1 cellular context compared by ENCODE assay signal in genomic region chr3:52017467-52018065, GRCh38.
TF ChIP-seq lines count a peak whose summit lies in the region.

No MANE protein-coding gene starts in this region.

TF ChIP-seq in IMR-90, 13 proteins besides CTCF, POLR2A, EP300 and RAD21:
- TF ChIP-seq MAFK (IDR thresholded peaks at IDR 0.05; ENCODE audit: low read depth, low read length), result no peak
- no peak for TF ChIP-seq MXI1 (IDR thresholded peaks at IDR 0.05; ENCODE audit: borderline replicate concordance, low read depth, low read length)
- TF ChIP-seq RFX5 (IDR thresholded peaks at IDR 0.05; ENCODE audit: low read depth, low read length), result no peak
- no peak for TF ChIP-seq RCOR1 (IDR thresholded peaks at IDR 0.05; ENCODE audit: insufficient replicate concordance, low read length)
- TF ChIP-seq SMC3 (IDR thresholded peaks at IDR 0.05; ENCODE audit: low read depth, low read length), result no peak
- TF ChIP-seq FOS (IDR thresholded peaks at IDR 0.05; ENCODE audit: low read depth, low read length), result no peak
- no peak for TF ChIP-seq MAZ (IDR thresholded peaks at IDR 0.05; ENCODE audit: borderline replicate concordance, low read depth, low read length)
- TF ChIP-seq, protein P1, sequence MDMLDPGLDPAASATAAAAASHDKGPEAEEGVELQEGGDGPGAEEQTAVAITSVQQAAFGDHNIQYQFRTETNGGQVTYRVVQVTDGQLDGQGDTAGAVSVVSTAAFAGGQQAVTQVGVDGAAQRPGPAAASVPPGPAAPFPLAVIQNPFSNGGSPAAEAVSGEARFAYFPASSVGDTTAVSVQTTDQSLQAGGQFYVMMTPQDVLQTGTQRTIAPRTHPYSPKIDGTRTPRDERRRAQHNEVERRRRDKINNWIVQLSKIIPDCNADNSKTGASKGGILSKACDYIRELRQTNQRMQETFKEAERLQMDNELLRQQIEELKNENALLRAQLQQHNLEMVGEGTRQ (IDR thresholded peaks at IDR 0.05; ENCODE audit: low read depth, low read length), result no peak
- TF ChIP-seq CHD1 (IDR thresholded peaks at IDR 0.05; ENCODE audit: low read depth, low read length), result no peak
- no peak for TF ChIP-seq CEBPB (IDR thresholded peaks at IDR 0.05; ENCODE audit: low read depth, low read length)
- no peak for TF ChIP-seq NFE2L2 (IDR thresholded peaks at IDR 0.05; ENCODE audit: low read depth, low read length)
- no peak for TF ChIP-seq BHLHE40 (IDR thresholded peaks at IDR 0.05; ENCODE audit: low read depth, low read length)
- no peak for TF ChIP-seq ELK1 (IDR thresholded peaks at IDR 0.05; ENCODE audit: borderline replicate concordance, low read depth, low read length)
